10 cellular contexts compared by ENCODE assay signal in the genomic region with DNA sequence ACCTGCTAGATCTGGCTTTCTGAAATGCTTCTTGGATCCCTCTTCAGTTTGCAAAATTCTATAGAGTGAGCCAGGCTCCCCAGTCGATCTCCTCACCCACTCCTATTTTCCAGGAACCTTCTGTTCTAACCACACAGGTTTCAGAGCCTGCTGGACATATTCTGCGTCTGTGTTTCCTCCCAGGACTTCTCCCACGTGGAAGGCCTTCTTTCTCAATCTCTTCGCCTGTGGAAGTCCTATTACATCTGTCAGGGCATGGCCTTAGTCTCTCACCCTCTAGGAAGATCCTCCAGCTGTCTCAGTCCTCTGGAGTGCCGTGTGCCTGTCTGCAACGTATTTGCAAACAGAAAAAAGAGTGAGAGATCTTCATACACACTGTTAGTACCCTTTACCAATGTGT. TPM values are rescaled to one million over a fixed set of nuclear protein-coding genes. Genes with fewer than 3 reads are reported as not detected.
DNase-seq lines count a peak whose midpoint lies in the region; ATAC-seq and TF ChIP-seq lines count a peak whose summit lies in the region.
"Had no signal": no experiment of that assay in that cellular context is flagged by ENCODE, and none has a peak within 500 bp of the region (broad histone marks: within the 10 kb centered on the region; RNA-seq: fewer than 3 reads in every experiment).

No MANE protein-coding gene starts in this region.

- H4K20me1 ChIP-seq in osteoblast (ENCODE audit: insufficient read depth, low read length): no peaks in the 10 kb centered on the region

- intact Hi-C loops in CD14-positive monocyte (cut with micrococcal nuclease): loop anchor here in 1 of 2 donors (5.0 kb wide), 1 partner anchor 454 kb away; no protein-coding TSS in a partner anchor

- H3K4me2 ChIP-seq in osteoblast (ENCODE audit: insufficient read depth, low read length): peak overlapping the region; percentile 41

- H3K27ac Mint-ChIP-seq in CD14-positive monocyte: peak overlapping the region; percentile 88 to 99 (median 99)

- peaks cover 0 to 3% (median 0%) of the 10 kb centered on the region in 7 donors for H3K9me3 Mint-ChIP-seq in CD14-positive monocyte

- H3K4me3 ChIP-seq in SJCRH30 (no peak overlapping the region), fibroblast of mammary gland (ENCODE audit: control insufficient read depth, low read depth, low read length) (no peak overlapping the region), osteoblast (ENCODE audit: insufficient read depth, low read length) (peak overlapping the region; percentile 8)

- TF ChIP-seq CTCF in CD14-positive monocyte (IDR thresholded peaks at IDR 0.05) (no peak), fibroblast of mammary gland (conservative IDR thresholded peaks at IDR 0.05; ENCODE audit: control insufficient read depth, insufficient read depth, low read depth, low read length) (no peak), osteoblast (IDR thresholded peaks at IDR 0.05; ENCODE audit: extremely low read depth, low read depth, low read length) (no peak)

- peaks cover 10 to 12% of the 10 kb centered on the region in 2 donors for H3K36me3 Mint-ChIP-seq in CD14-positive monocyte

- no peak for DNase-seq in CD14-positive monocyte (ENCODE audit: low spot score)
- peak; percentile 35 to 67 for DNase-seq in SJCRH30
- peak; percentile 78 for DNase-seq in fibroblast of mammary gland (ENCODE audit: low read depth)
- DNase-seq in osteoblast (ENCODE audit: insufficient read length, low spot score, missing footprints): peak; percentile 81
- no peak for DNase-seq in stimulated activated CD4-positive, alpha-beta T cell treated with anti-CD3 and anti-CD28 coated beads, Interleukin-4, amount 100 ng/mL, for 4 hours
- no peak for DNase-seq in effector CD4-positive, alpha-beta T cell
- no peak for DNase-seq in nucleus accumbens (lab: John Stamatoyannopoulos, UW)
- DNase-seq: cortex of kidney, occipital lobe had no signal

- peak overlapping the region; percentile 53 for H2AFZ ChIP-seq in osteoblast (ENCODE audit: low read length)

- peaks cover 2% of the 10 kb centered on the region; the same call in 1 of the 2 replicates for H3K36me3 ChIP-seq in SJCRH30
- peaks cover 4% of the 10 kb centered on the region for H3K36me3 ChIP-seq in osteoblast (ENCODE audit: insufficient read depth, low read length)

- peaks cover 0 to 4% (median 2%) of the 10 kb centered on the region in 3 donors for H3K27me3 Mint-ChIP-seq in CD14-positive monocyte (ENCODE audit: low read depth in 3 of 3)

- peaks cover 34% of the 10 kb centered on the region for H3K4me1 Mint-ChIP-seq in CD14-positive monocyte

- H3K27me3 ChIP-seq in SJCRH30: no peaks in the 10 kb centered on the region
- no peaks in the 10 kb centered on the region for H3K27me3 ChIP-seq in osteoblast (ENCODE audit: insufficient read depth, low read length)

- H3K9me3 ChIP-seq in SJCRH30 (replicated peaks) (no peaks in the 10 kb centered on the region), osteoblast (ENCODE audit: low read depth, low read length) (no peaks in the 10 kb centered on the region)

- H3K79me2 ChIP-seq in osteoblast (ENCODE audit: insufficient read depth, low read length): peaks cover 18% of the 10 kb centered on the region

- ATAC-seq in HG03097 (IDR thresholded peaks at IDR 0.05; ENCODE audit: low FRiP score, unreplicated experiment): no peak

- H3K27ac ChIP-seq in SJCRH30 (no peak overlapping the region), osteoblast (ENCODE audit: low read depth, low read length) (peak overlapping the region; percentile 59)

- H3K4me1 ChIP-seq in SJCRH30 (peaks cover 27% of the 10 kb centered on the region), osteoblast (ENCODE audit: insufficient read depth, low read length) (peaks cover 23% of the 10 kb centered on the region)

- H3K4me3 Mint-ChIP-seq in CD14-positive monocyte: peak overlapping the region; percentile 4 to 25

RNA-seq across cellular contexts. Expression of gene NPEPL1, which starts 1.7 kb away (rescaled TPM):
- 10 to 100 TPM; 37.6 to 39.6 TPM for polyA plus RNA-seq in CD14-positive monocyte
- total RNA-seq in SJCRH30 (2014; rRNA removed; shearing (Covaris generic)): 3.9 and 6.3 TPM in 2 replicates
- 26.8 and 29.7 TPM in 2 replicates for total RNA-seq in osteoblast

RNA-seq across cellular contexts. Expression of gene STX16, which starts 39.8 kb away (rescaled TPM):
- 10 to 100 TPM; 15.6 to 27.4 TPM for polyA plus RNA-seq in CD14-positive monocyte
- 28.4 and 38.0 TPM in 2 replicates for total RNA-seq in SJCRH30 (2014; rRNA removed; shearing (Covaris generic))
- total RNA-seq in osteoblast: 24.2 and 28.6 TPM in 2 replicates

Comparison
In these comparisons a context has a peak if more than half of its experiments do, and no peak if none do; other contexts are left out.
1. DNase-seq: peak in SJCRH30 (2 of 2), fibroblast of mammary gland (single experiment) and osteoblast (single experiment); none in CD14-positive monocyte (single experiment), stimulated activated CD4-positive, alpha-beta T cell treated with anti-CD3 and anti-CD28 coated beads, Interleukin-4, amount 100 ng/mL, for 4 hours (0 of 2), effector CD4-positive, alpha-beta T cell (single experiment) and nucleus accumbens (0 of 56).